In the genomic region with DNA sequence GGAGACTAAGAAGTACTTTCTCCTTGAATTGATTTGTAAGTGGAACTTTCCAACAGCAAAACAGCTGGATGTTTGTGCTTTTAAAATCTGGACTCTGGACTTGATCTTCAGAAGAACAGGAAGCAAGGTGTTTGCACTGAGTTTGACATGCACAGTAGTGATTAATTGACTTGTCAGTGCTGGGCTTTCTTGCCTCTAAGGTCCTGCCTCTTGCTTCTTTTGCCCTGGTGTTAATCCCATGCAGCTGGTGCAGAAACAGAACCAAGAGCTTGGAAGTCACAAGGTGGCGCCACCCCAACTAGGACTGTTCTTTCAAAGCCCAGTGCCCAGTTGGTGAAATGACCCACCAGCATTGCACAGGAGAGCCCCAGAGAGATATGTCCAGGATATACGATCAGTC, we compare ENCODE assay signal across 8 cellular contexts.
DNase-seq lines count a peak whose midpoint lies in the region; ATAC-seq and TF ChIP-seq lines count a peak whose summit lies in the region.
"Had no signal": no experiment of that assay in that cellular context is flagged by ENCODE, and none has a peak within 500 bp of the region (broad histone marks: within the 10 kb centered on the region; RNA-seq: fewer than 3 reads in every experiment).

No MANE protein-coding gene starts in this region.

- H3K9me3 Mint-ChIP-seq in chondrocyte (ENCODE audit: low read depth) = peaks cover 11% of the 10 kb centered on the region
- H3K9me3 Mint-ChIP-seq in activated CD4-positive, alpha-beta memory T cell treated with anti-CD3 and anti-CD28 coated beads, Interleukin-2, amount 10 ng/mL, durations not matched to agents 7 days and 5 days = no peaks in the 10 kb centered on the region

- POLR2A ChIA-PET in activated CD4-positive, alpha-beta memory T cell treated with anti-CD3 and anti-CD28 coated beads, Interleukin-2, amount 10 ng/mL, durations not matched to agents 7 days and 5 days (lab: Charles Lee) = no interaction called here

- no peaks in the 10 kb centered on the region for H3K4me1 Mint-ChIP-seq in chondrocyte (ENCODE audit: low read depth)
- H3K4me1 Mint-ChIP-seq in activated CD4-positive, alpha-beta memory T cell treated with anti-CD3 and anti-CD28 coated beads, Interleukin-2, amount 10 ng/mL, durations not matched to agents 7 days and 5 days = no peaks in the 10 kb centered on the region

- no peak for ATAC-seq in HG03039 (IDR thresholded peaks at IDR 0.05; ENCODE audit: unreplicated experiment)
- ATAC-seq in stimulated activated naive CD8-positive, alpha-beta T cell treated with anti-CD3 and anti-CD28 coated beads, Interleukin-15, Interleukin-2, amounts not matched to agents 100 U/mL and 50 U/mL, for 24 hours = no peak

- TF ChIP-seq CTCF in LNCAP (IDR thresholded peaks at IDR 0.05) (peak; percentile 49), chondrocyte (IDR thresholded peaks at IDR 0.05) (peak; percentile 42)

- no peak overlapping the region for H3K27ac Mint-ChIP-seq in chondrocyte (ENCODE audit: unreplicated experiment)
- no peak overlapping the region for H3K27ac Mint-ChIP-seq in activated CD4-positive, alpha-beta memory T cell treated with anti-CD3 and anti-CD28 coated beads, Interleukin-2, amount 10 ng/mL, durations not matched to agents 7 days and 5 days

- peaks cover 2% of the 10 kb centered on the region for H3K36me3 Mint-ChIP-seq in chondrocyte (ENCODE audit: low read depth)
- no peaks in the 10 kb centered on the region for H3K36me3 Mint-ChIP-seq in activated CD4-positive, alpha-beta memory T cell treated with anti-CD3 and anti-CD28 coated beads, Interleukin-2, amount 10 ng/mL, durations not matched to agents 7 days and 5 days (ENCODE audit: low read depth)

- CTCF ChIA-PET in activated CD4-positive, alpha-beta memory T cell treated with anti-CD3 and anti-CD28 coated beads, Interleukin-2, amount 10 ng/mL, durations not matched to agents 7 days and 5 days (lab: Charles Lee) = interaction anchor here (2.9 kb wide), 1 partner anchor 26 kb away, joined by 8 read pairs; no protein-coding TSS in a partner anchor

- DNase-seq in ELR (ENCODE audit: low read depth) (peak; percentile 44), chondrocyte (ENCODE audit: low spot score) (no peak), mucosa of gallbladder (ENCODE audit: low spot score) (peak; percentile 73)
- DNase-seq in activated CD4-positive, alpha-beta memory T cell treated with anti-CD3 and anti-CD28 coated beads, Interleukin-2, amount 10 ng/mL, durations not matched to agents 7 days and 5 days = no peak
- DNase-seq in stimulated activated naive CD8-positive, alpha-beta T cell treated with anti-CD3 and anti-CD28 coated beads, Interleukin-15, Interleukin-2, amounts not matched to agents 100 U/mL and 50 U/mL, for 24 hours = no peak
- DNase-seq: activated naive CD4-positive, alpha-beta T cell had no signal

- no peak overlapping the region for H3K4me3 Mint-ChIP-seq in chondrocyte (ENCODE audit: unreplicated experiment)
- no peak overlapping the region for H3K4me3 Mint-ChIP-seq in activated CD4-positive, alpha-beta memory T cell treated with anti-CD3 and anti-CD28 coated beads, Interleukin-2, amount 10 ng/mL, durations not matched to agents 7 days and 5 days

- H3K27me3 Mint-ChIP-seq in chondrocyte (ENCODE audit: low read depth) = peaks cover 11% of the 10 kb centered on the region
- peaks cover 7% of the 10 kb centered on the region for H3K27me3 Mint-ChIP-seq in activated CD4-positive, alpha-beta memory T cell treated with anti-CD3 and anti-CD28 coated beads, Interleukin-2, amount 10 ng/mL, durations not matched to agents 7 days and 5 days

Comparison
In these comparisons a context has a peak if more than half of its experiments do, and no peak if none do; other contexts are left out.
1. DNase-seq: peak in ELR (single experiment) and mucosa of gallbladder (single experiment); none in chondrocyte (single experiment), activated CD4-positive, alpha-beta memory T cell treated with anti-CD3 and anti-CD28 coated beads, Interleukin-2, amount 10 ng/mL, durations not matched to agents 7 days and 5 days (single experiment) and stimulated activated naive CD8-positive, alpha-beta T cell treated with anti-CD3 and anti-CD28 coated beads, Interleukin-15, Interleukin-2, amounts not matched to agents 100 U/mL and 50 U/mL, for 24 hours (single experiment).